ENCODE assay signal across 15 cellular contexts in genomic region chr15:100730129-100730528, GRCh38.
A peak's percentile ranks its signal among the peaks of the same experiment; 100 is the strongest.
DNase-seq lines count a peak whose midpoint lies in the region; ATAC-seq and TF ChIP-seq lines count a peak whose summit lies in the region.
"Had no signal": no experiment of that assay in that cellular context is flagged by ENCODE, and none has a peak within 500 bp of the region (broad histone marks: within the 10 kb centered on the region; RNA-seq: fewer than 3 reads in every experiment).

No MANE protein-coding gene starts in this region.

- peaks cover 0 to 3% (median 0%) of the 10 kb centered on the region in 7 donors for H3K27me3 ChIP-seq in heart right ventricle
- peaks cover 0 to 3% (median 0%) of the 10 kb centered on the region in 3 experiments for H3K27me3 ChIP-seq in neuronal stem cell (ENCODE audit: control insufficient read depth in 3 of 3, insufficient read depth in 3 of 3, low read depth in 1 of 3, low read length in 3 of 3)
- H3K27me3 ChIP-seq in adrenal gland = no peaks in the 10 kb centered on the region

- H3K23ac ChIP-seq in neuronal stem cell (ENCODE audit: low read depth, low read length, poor library complexity) = no peak overlapping the region

- no peak overlapping the region for H2AK5ac ChIP-seq in neuronal stem cell (ENCODE audit: low read depth, low read length)

- TF ChIP-seq CTCF in heart right ventricle (IDR thresholded peaks at IDR 0.05) = no peak
- TF ChIP-seq CTCF in RWPE1 (conservative IDR thresholded peaks at IDR 0.05; ENCODE audit: low read depth) = no peak
- TF ChIP-seq CTCF in adrenal gland (IDR thresholded peaks at IDR 0.05) = no peak

- no peak overlapping the region for H2BK120ac ChIP-seq in neuronal stem cell (ENCODE audit: low read depth, low read length)

- intact Hi-C loops in cardiac septum (cut with DNase I) (no loop called here), heart right ventricle (cut with DNase I) (no loop called here), adrenal gland (cut with DNase I) (no loop called here)
- intact Hi-C loops in activated CD4-positive, alpha-beta T cell treated with anti-CD3 and anti-CD28 coated beads, Interleukin-2, amount 10 ng/mL, durations not matched to agents 24 days and 14 days (cut with micrococcal nuclease) = no loop called here

- no peaks in the 10 kb centered on the region for H3K4me1 Mint-ChIP-seq in activated CD4-positive, alpha-beta T cell treated with anti-CD3 and anti-CD28 coated beads, Interleukin-2, amount 10 ng/mL, durations not matched to agents 24 days and 14 days
- H3K4me1 Mint-ChIP-seq: CD4-positive, alpha-beta memory T cell had no signal

- H3K4me2 ChIP-seq in neuronal stem cell (ENCODE audit: insufficient read depth, low read length, poor library complexity, severe bottlenecking) = no peak overlapping the region

- H4K91ac ChIP-seq in neuronal stem cell (ENCODE audit: low read depth, low read length, poor library complexity) = no peak overlapping the region

- no peak for ATAC-seq in heart right ventricle

- no peaks in the 10 kb centered on the region for H3K9me3 Mint-ChIP-seq in activated CD4-positive, alpha-beta T cell treated with anti-CD3 and anti-CD28 coated beads, Interleukin-2, amount 10 ng/mL, durations not matched to agents 24 days and 14 days

- H3K9ac ChIP-seq in neuronal stem cell (ENCODE audit: low read depth, low read length, poor library complexity) = no peak overlapping the region
- H3K9ac ChIP-seq: GM23248 had no signal

- DNase-seq in cardiac septum (ENCODE audit: low spot score) (peak; percentile 62), heart right ventricle (no peak), RWPE1 (ENCODE audit: low spot score) (no peak), neuronal stem cell (ENCODE audit: low spot score) (no peak), adrenal gland (no peak)
- no peak for DNase-seq in activated CD4-positive, alpha-beta T cell treated with anti-CD3 and anti-CD28 coated beads, Interleukin-2, amount 10 ng/mL, durations not matched to agents 24 days and 14 days
- DNase-seq: C1 segment of cervical spinal cord; Calu3; CD4-positive, alpha-beta memory T cell; COR-L47; DMS53; DMS79 treated with DMSO at 0.1 percent for 48 hours; GF-D8; GM23248; HCEC 1CT had no signal

- no peak overlapping the region for H4K8ac ChIP-seq in neuronal stem cell (ENCODE audit: low read depth, low read length)

- no peak overlapping the region for H3K14ac ChIP-seq in neuronal stem cell (ENCODE audit: low read length)

- H3K36me3 ChIP-seq in heart right ventricle (no peaks in the 10 kb centered on the region), neuronal stem cell (replicated peaks in 1 of 2; ENCODE audit: control insufficient read depth in 2 of 2, insufficient read depth in 2 of 2, low read length in 2 of 2) (no peaks in the 10 kb centered on the region), adrenal gland (replicated peaks in 1 of 2) (no peaks in the 10 kb centered on the region)

- no peak overlapping the region for H3K27ac ChIP-seq in heart right ventricle
- H3K27ac ChIP-seq in RWPE1 = peak overlapping the region; percentile 9
- H3K27ac ChIP-seq in neuronal stem cell (replicated peaks; ENCODE audit: low read length) = no peak overlapping the region
- H3K27ac ChIP-seq in adrenal gland = no peak overlapping the region
- H3K27ac ChIP-seq: GM23248 had no signal

- H3K4ac ChIP-seq in neuronal stem cell (ENCODE audit: low read length) = no peak overlapping the region

- POLR2A ChIA-PET in RWPE1 (lab: Yijun Ruan, JAX; ENCODE audit: low non-redundant PET) = no interaction called here

- H3K4me3 Mint-ChIP-seq in activated CD4-positive, alpha-beta T cell treated with anti-CD3 and anti-CD28 coated beads, Interleukin-2, amount 10 ng/mL, durations not matched to agents 24 days and 14 days = no peak overlapping the region
- H3K4me3 Mint-ChIP-seq: CD4-positive, alpha-beta memory T cell had no signal

- no peaks in the 10 kb centered on the region for H3K36me3 Mint-ChIP-seq in activated CD4-positive, alpha-beta T cell treated with anti-CD3 and anti-CD28 coated beads, Interleukin-2, amount 10 ng/mL, durations not matched to agents 24 days and 14 days (ENCODE audit: low read depth)
- H3K36me3 Mint-ChIP-seq: CD4-positive, alpha-beta memory T cell had no signal

- H3K4me1 ChIP-seq in heart right ventricle (peaks cover 0 to 15% (median 13%) of the 10 kb centered on the region in 9 donors), neuronal stem cell (ENCODE audit: control insufficient read depth in 2 of 2, insufficient read depth in 1 of 2, low read depth in 1 of 2, low read length in 2 of 2) (peaks cover 0 to 4% of the 10 kb centered on the region in 2 donors), adrenal gland (replicated peaks in 1 of 2) (no peaks in the 10 kb centered on the region)

- H3K4me3 ChIP-seq in heart right ventricle (no peak overlapping the region), neuronal stem cell (ENCODE audit: low read length in 2 of 2) (no peak overlapping the region), adrenal gland (no peak overlapping the region)
- H3K4me3 ChIP-seq: GM23248 had no signal

- H3K27me3 Mint-ChIP-seq in activated CD4-positive, alpha-beta T cell treated with anti-CD3 and anti-CD28 coated beads, Interleukin-2, amount 10 ng/mL, durations not matched to agents 24 days and 14 days = no peaks in the 10 kb centered on the region

- H3K9me3 ChIP-seq in heart right ventricle (no peaks in the 10 kb centered on the region), neuronal stem cell (replicated peaks in 1 of 2; ENCODE audit: control insufficient read depth in 2 of 2, insufficient read depth in 1 of 2, low read depth in 1 of 2, low read length in 2 of 2) (no peaks in the 10 kb centered on the region), adrenal gland (replicated peaks in 1 of 3) (no peaks in the 10 kb centered on the region)

- TF ChIP-seq POLR2A in adrenal gland (IDR thresholded peaks at IDR 0.05) = no peak

- peak overlapping the region; percentile 78 for H3K18ac ChIP-seq in neuronal stem cell (ENCODE audit: low read length)

- WGBS in heart right ventricle, 2 donors = 81 to 93% methylated on average over 7 of the region's 7 CpGs
- WGBS in neuronal stem cell (ENCODE audit: extremely low coverage in 2 of 2, insufficient read length in 2 of 2, insufficient replicate concordance in 1 of 2), 2 donors = no CpG with 5 or more reads among the region's 7 CpGs
- WGBS in adrenal gland, 4 donors = 74 to 81% (median 76%) methylated on average over 6 to 7 of the region's 7 CpGs

- no peaks in the 10 kb centered on the region for H3K79me1 ChIP-seq in neuronal stem cell (ENCODE audit: low read depth, low read length)

- H2BK12ac ChIP-seq in neuronal stem cell (ENCODE audit: low read length) = no peak overlapping the region

- H2BK15ac ChIP-seq in neuronal stem cell (ENCODE audit: low read length) = no peak overlapping the region

- no peak overlapping the region for H3K27ac Mint-ChIP-seq in activated CD4-positive, alpha-beta T cell treated with anti-CD3 and anti-CD28 coated beads, Interleukin-2, amount 10 ng/mL, durations not matched to agents 24 days and 14 days
- H3K27ac Mint-ChIP-seq: CD4-positive, alpha-beta memory T cell had no signal

- no peak overlapping the region for H2BK5ac ChIP-seq in neuronal stem cell (ENCODE audit: low read length)

- CTCF ChIA-PET in RWPE1 (lab: Yijun Ruan, JAX) = interaction anchor here (0.8 kb wide), 1 partner anchor 143 kb away, joined by 3 read pairs; no protein-coding TSS in a partner anchor

- no peak overlapping the region for H2AFZ ChIP-seq in neuronal stem cell (ENCODE audit: low read length)
- H2AFZ ChIP-seq: GM23248 had no signal
